Comparison of ENCODE assay signal across 23 cellular contexts in the genomic region with DNA sequence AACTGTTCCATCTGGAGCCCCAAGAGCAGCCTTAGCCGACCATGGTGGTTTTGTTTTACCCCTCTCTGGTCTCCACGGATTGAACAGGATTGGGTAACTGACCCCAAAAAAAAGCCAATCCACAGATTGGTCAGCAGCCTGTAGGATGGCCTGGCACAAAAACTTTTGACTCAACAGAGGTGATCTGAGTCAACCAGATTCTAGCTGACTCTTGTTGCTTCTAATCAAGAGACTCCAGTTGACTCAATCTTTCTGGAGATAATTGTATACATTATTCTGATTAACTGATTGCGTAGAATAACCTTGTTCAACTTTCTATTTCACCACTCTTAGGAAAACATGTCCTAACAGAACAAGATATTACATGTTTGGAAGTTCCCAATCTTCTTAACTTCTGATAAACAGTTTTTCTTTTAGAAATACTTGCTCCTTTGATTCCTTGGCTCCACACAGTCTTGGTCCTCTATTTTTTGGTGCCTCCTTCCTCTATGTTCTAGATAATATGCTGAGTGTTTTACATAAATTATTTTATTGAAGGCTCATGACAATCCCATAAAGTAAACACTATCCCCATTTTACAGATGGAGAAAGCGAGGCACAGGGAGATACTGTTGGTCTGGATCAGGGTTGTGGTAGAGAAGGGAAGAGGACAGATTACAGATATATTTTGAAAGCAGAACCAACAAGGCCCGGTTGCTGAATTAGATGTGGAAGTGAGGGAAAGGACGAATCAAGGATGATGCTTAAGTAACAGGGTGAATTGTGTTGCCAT. TPM values are rescaled to one million over a fixed set of nuclear protein-coding genes. Genes with fewer than 3 reads are reported as not detected.
DNase-seq lines count a peak whose midpoint lies in the region; ATAC-seq, FAIRE-seq and TF ChIP-seq lines count a peak whose summit lies in the region.
"Had no signal": no experiment of that assay in that cellular context is flagged by ENCODE, and none has a peak within 500 bp of the region (broad histone marks: within the 10 kb centered on the region; RNA-seq: fewer than 3 reads in every experiment).

No MANE protein-coding gene starts in this region.

- no peak overlapping the region for H3K4me3 ChIP-seq in GM12865 (ENCODE audit: low read depth, low read length)
- H3K4me3 ChIP-seq in upper lobe of left lung: no peak overlapping the region
- no peak overlapping the region for H3K4me3 ChIP-seq in tibial nerve
- H3K4me3 ChIP-seq: cardiac muscle cell, coronary artery, lung, SK-N-MC, tibial artery had no signal

- peak; percentile 40 for DNase-seq in GM12865 (ENCODE audit: low read depth)
- no peak for DNase-seq in GM19239 (ENCODE audit: insufficient read length, low spot score)
- no peak for DNase-seq in activated T-helper 2 cell treated with anti-CD3 and anti-CD28 coated beads, Interferon-gamma antibody, Interleukin-2, Interleukin-4, amounts not matched to agents 10 μg/mL and 5 μg/mL and 100 μg/mL, durations not matched to agents 14 hours and 24 hours and 36 hours (ENCODE audit: low spot score)
- peak; percentile 83 to 88 for DNase-seq in foreskin keratinocyte
- DNase-seq in upper lobe of left lung: no peak
- DNase-seq in NCI-H2107 treated with DMSO at 0.1 percent for 48 hours (lab: John Stamatoyannopoulos, UW; ENCODE audit: unreplicated experiment): no peak
- DNase-seq in tibial nerve (ENCODE audit: low spot score in 2 of 2): no peak
- DNase-seq: activated naive CD4-positive, alpha-beta T cell treated with anti-CD3 and anti-CD28 coated beads for 36 hours; effector memory CD8-positive, alpha-beta T cell; Karpas-422; kidney; NCI-H1694 treated with DMSO at 0.1 percent for 48 hours; RPMI8226; T-helper 17 cell; tibial artery had no signal

- peaks cover 3% of the 10 kb centered on the region for H3K27me3 Mint-ChIP-seq in activated T-helper 2 cell treated with anti-CD3 and anti-CD28 coated beads, Interferon-gamma antibody, Interleukin-2, Interleukin-4, amounts not matched to agents 10 μg/mL and 5 μg/mL and 100 μg/mL, durations not matched to agents 14 hours and 24 hours and 36 hours (ENCODE audit: low read depth)
- H3K27me3 Mint-ChIP-seq: progenitor cell of endocrine pancreas had no signal

- no peaks in the 10 kb centered on the region for H3K27me3 ChIP-seq in foreskin keratinocyte
- H3K27me3 ChIP-seq in upper lobe of left lung: no peaks in the 10 kb centered on the region
- H3K27me3 ChIP-seq in tibial nerve: no peaks in the 10 kb centered on the region
- H3K27me3 ChIP-seq: cardiac muscle cell, tibial artery had no signal

- TF ChIP-seq CTCF in GM12865 (IDR thresholded peaks at IDR 0.05; ENCODE audit: insufficient read depth, low read depth, low read length, missing control alignments): no peak
- TF ChIP-seq CTCF in foreskin keratinocyte (conservative IDR thresholded peaks at IDR 0.05): no peak
- TF ChIP-seq CTCF in upper lobe of left lung (IDR thresholded peaks at IDR 0.05): no peak
- TF ChIP-seq CTCF in tibial nerve (IDR thresholded peaks at IDR 0.05): no peak

- peak; percentile 26 for FAIRE-seq in GM19239 (lab: Jason Lieb, UNC)
- FAIRE-seq: H1, kidney had no signal

- peaks cover 8% of the 10 kb centered on the region for H3K9me3 Mint-ChIP-seq in activated T-helper 2 cell treated with anti-CD3 and anti-CD28 coated beads, Interferon-gamma antibody, Interleukin-2, Interleukin-4, amounts not matched to agents 10 μg/mL and 5 μg/mL and 100 μg/mL, durations not matched to agents 14 hours and 24 hours and 36 hours
- H3K9me3 Mint-ChIP-seq: effector memory CD8-positive, alpha-beta T cell; stimulated activated naive CD8-positive, alpha-beta T cell treated with anti-CD3 and anti-CD28 coated beads, Interleukin-15, Interleukin-2, amounts not matched to agents 100 ng/mL and 50 ng/mL, for 24 hours had no signal

- TF ChIP-seq EP300 in upper lobe of left lung (IDR thresholded peaks at IDR 0.05): no peak
- no peak for TF ChIP-seq EP300 in tibial nerve (IDR thresholded peaks at IDR 0.05)

- intact Hi-C loops in activated T-helper 2 cell treated with anti-CD3 and anti-CD28 coated beads, Interferon-gamma antibody, Interleukin-2, Interleukin-4, amounts not matched to agents 10 μg/mL and 5 μg/mL and 100 μg/mL, durations not matched to agents 14 hours and 24 hours and 36 hours (cut with micrococcal nuclease): loop anchor here (1.0 to 5.0 kb wide), 3 partner anchors 111 to 1349 kb away; no protein-coding TSS in a partner anchor

- H3K9me3 ChIP-seq in upper lobe of left lung (peaks cover 0 to 4% (median 0%) of the 10 kb centered on the region in 4 donors), tibial nerve (peaks cover 0 to 7% (median 0%) of the 10 kb centered on the region in 4 donors)
- H3K9me3 ChIP-seq: tibial artery had no signal

- TF ChIP-seq POLR2A in upper lobe of left lung (IDR thresholded peaks at IDR 0.05) (no peak), tibial nerve (IDR thresholded peaks at IDR 0.05) (no peak)

- WGBS in upper lobe of left lung, 2 donors: 84 to 88% methylated on average over 5 to 6 of the region's 6 CpGs
- WGBS in tibial nerve, 2 donors: 87 to 94% methylated on average over 6 of the region's 6 CpGs

- H3K4me1 Mint-ChIP-seq in activated T-helper 2 cell treated with anti-CD3 and anti-CD28 coated beads, Interferon-gamma antibody, Interleukin-2, Interleukin-4, amounts not matched to agents 10 μg/mL and 5 μg/mL and 100 μg/mL, durations not matched to agents 14 hours and 24 hours and 36 hours (ENCODE audit: low read depth): peaks cover 46% of the 10 kb centered on the region
- H3K4me1 Mint-ChIP-seq: T-helper 17 cell had no signal

- ATAC-seq in foreskin keratinocyte (peak; percentile 61), upper lobe of left lung (ENCODE audit: low FRiP score in 2 of 2) (no peak)
- ATAC-seq: effector memory CD8-positive, alpha-beta T cell; sciatic nerve; T-helper 17 cell had no signal

- H3K36me3 ChIP-seq in upper lobe of left lung (no peaks in the 10 kb centered on the region), tibial nerve (no peaks in the 10 kb centered on the region)
- H3K36me3 ChIP-seq: cardiac muscle cell, tibial artery had no signal

- H3K36me3 Mint-ChIP-seq in activated T-helper 2 cell treated with anti-CD3 and anti-CD28 coated beads, Interferon-gamma antibody, Interleukin-2, Interleukin-4, amounts not matched to agents 10 μg/mL and 5 μg/mL and 100 μg/mL, durations not matched to agents 14 hours and 24 hours and 36 hours (ENCODE audit: low read depth): peaks cover 14% of the 10 kb centered on the region

- H3K4me3 Mint-ChIP-seq in activated T-helper 2 cell treated with anti-CD3 and anti-CD28 coated beads, Interferon-gamma antibody, Interleukin-2, Interleukin-4, amounts not matched to agents 10 μg/mL and 5 μg/mL and 100 μg/mL, durations not matched to agents 14 hours and 24 hours and 36 hours (ENCODE audit: low read depth): no peak overlapping the region
- H3K4me3 Mint-ChIP-seq: activated naive CD4-positive, alpha-beta T cell treated with anti-CD3 and anti-CD28 coated beads for 36 hours; effector memory CD8-positive, alpha-beta T cell; stimulated activated naive CD8-positive, alpha-beta T cell treated with anti-CD3 and anti-CD28 coated beads, Interleukin-15, Interleukin-2, amounts not matched to agents 100 ng/mL and 50 ng/mL, for 24 hours; T-helper 17 cell had no signal

- H3K4me1 ChIP-seq in foreskin keratinocyte (peaks cover 35% of the 10 kb centered on the region), upper lobe of left lung (peaks cover 0 to 9% (median 3%) of the 10 kb centered on the region in 4 donors), tibial nerve (peaks cover 0 to 22% (median 0%) of the 10 kb centered on the region in 4 donors)
- H3K4me1 ChIP-seq: tibial artery had no signal

- H3K27ac Mint-ChIP-seq in activated T-helper 2 cell treated with anti-CD3 and anti-CD28 coated beads, Interferon-gamma antibody, Interleukin-2, Interleukin-4, amounts not matched to agents 10 μg/mL and 5 μg/mL and 100 μg/mL, durations not matched to agents 14 hours and 24 hours and 36 hours: peak overlapping the region; percentile 86
- H3K27ac Mint-ChIP-seq: activated naive CD4-positive, alpha-beta T cell treated with anti-CD3 and anti-CD28 coated beads for 36 hours; effector memory CD8-positive, alpha-beta T cell; progenitor cell of endocrine pancreas; stimulated activated naive CD8-positive, alpha-beta T cell treated with anti-CD3 and anti-CD28 coated beads, Interleukin-15, Interleukin-2, amounts not matched to agents 100 ng/mL and 50 ng/mL, for 24 hours; T-helper 17 cell had no signal

- H3K27ac ChIP-seq in foreskin keratinocyte (peak overlapping the region; percentile 92), upper lobe of left lung (no peak overlapping the region), tibial nerve (no peak overlapping the region)
- H3K27ac ChIP-seq: cardiac muscle cell, coronary artery, SK-N-MC, tibial artery had no signal

RNA-seq across cellular contexts. Expression of a gene that starts 11.5 kb away (rescaled TPM):
- 16.7 and 17.5 TPM in 2 replicates for total RNA-seq in activated T-helper 2 cell treated with anti-CD3 and anti-CD28 coated beads, Interferon-gamma antibody, Interleukin-2, Interleukin-4, amounts not matched to agents 10 μg/mL and 5 μg/mL and 100 μg/mL, durations not matched to agents 14 hours and 24 hours and 36 hours
- total RNA-seq in foreskin keratinocyte: 12.5 and 12.6 TPM in 2 replicates
- 1.3 and 1.4 TPM in 2 replicates for polyA plus RNA-seq in foreskin keratinocyte
- 10 to 100 TPM in 5 of 6 donors, 1 to 10 TPM in 1; 5.5 to 24.5 (median 14.6) TPM for total RNA-seq in upper lobe of left lung
- 10 to 100 TPM; 15.9 to 26.0 (median 19.4) TPM for total RNA-seq in tibial nerve
- total RNA-seq: activated naive CD4-positive, alpha-beta T cell treated with anti-CD3 and anti-CD28 coated beads for 36 hours had no signal

Comparison
In these comparisons a context has a peak if more than half of its experiments do, and no peak if none do; other contexts are left out.
1. DNase-seq: peak in GM12865 (single experiment) and foreskin keratinocyte (2 of 2); none in GM19239 (single experiment), activated T-helper 2 cell treated with anti-CD3 and anti-CD28 coated beads, Interferon-gamma antibody, Interleukin-2, Interleukin-4, amounts not matched to agents 10 μg/mL and 5 μg/mL and 100 μg/mL, durations not matched to agents 14 hours and 24 hours and 36 hours (single experiment), upper lobe of left lung (0 of 2), NCI-H2107 treated with DMSO at 0.1 percent for 48 hours (single experiment) and tibial nerve (0 of 2).